ENCODE assay signal across 8 cellular contexts in the genomic region with DNA sequence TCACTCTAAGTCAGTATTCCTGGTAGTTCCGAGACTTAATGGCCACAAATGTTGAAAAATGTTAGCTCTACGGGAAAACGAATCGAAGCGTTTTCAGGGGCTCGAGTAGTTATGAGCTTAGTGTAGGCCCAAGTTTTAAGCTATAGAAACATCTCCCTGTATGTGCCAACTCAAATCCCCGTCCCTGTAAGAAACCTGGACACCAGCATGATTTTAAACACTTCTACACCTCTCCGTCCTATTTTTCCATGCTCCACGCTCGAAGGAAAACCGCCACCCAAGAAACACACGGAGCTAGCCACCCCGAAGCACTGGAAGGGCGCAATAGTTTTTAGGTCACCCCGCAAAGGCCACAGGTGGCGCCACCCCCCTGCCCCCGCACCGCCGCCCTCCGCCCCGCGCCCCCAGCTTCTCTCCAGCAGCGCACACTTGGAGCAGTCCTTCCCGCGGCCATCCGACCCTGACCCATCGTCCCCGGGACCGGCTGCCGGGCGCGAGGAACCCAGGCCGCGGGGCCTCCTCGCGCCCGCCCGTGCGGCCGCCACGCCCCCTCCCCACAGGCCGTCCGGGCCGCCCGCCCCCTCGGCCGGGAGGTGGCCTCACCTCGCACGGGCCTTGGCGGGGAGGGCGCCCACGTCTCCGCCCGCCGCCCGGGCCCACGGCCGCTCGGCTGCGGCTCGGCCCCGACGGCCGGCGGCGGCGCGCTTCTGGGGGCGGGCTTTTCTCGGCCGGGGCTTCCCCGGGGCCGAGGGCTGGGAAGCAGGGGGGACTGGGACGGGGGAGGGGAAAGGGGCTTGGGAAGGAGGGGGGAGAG. TPM values are rescaled to one million over a fixed set of nuclear protein-coding genes. Genes with fewer than 3 reads are reported as not detected.
DNase-seq lines count a peak whose midpoint lies in the region; ATAC-seq, FAIRE-seq and TF ChIP-seq lines count a peak whose summit lies in the region.

No MANE protein-coding gene starts in this region.

- H3K27ac ChIP-seq in SJSA1: peak overlapping the region; percentile 71
- peak overlapping the region; percentile 84 for H3K27ac ChIP-seq in layer of hippocampus (ENCODE audit: low read depth, low read length)

- H3K4me1 Mint-ChIP-seq in stimulated activated memory B cell treated with anti-CD40 and anti-IgM and Interleukin-4, amounts not matched to agents 10 μg/mL and 1 μg/mL and 100 μg/mL, for 72 hours: peaks cover 39% of the 10 kb centered on the region

- H3K36me3 ChIP-seq in SJSA1: peaks cover 20% of the 10 kb centered on the region
- H3K36me3 ChIP-seq in bronchial epithelial cell (ENCODE audit: control insufficient read depth, insufficient read depth, low read length): no peaks in the 10 kb centered on the region

- no peaks in the 10 kb centered on the region for H3K9me3 ChIP-seq in SJSA1 (replicated peaks)

- peak overlapping the region; percentile 59 for H3K4me3 ChIP-seq in SJSA1
- H3K4me3 ChIP-seq in bronchial epithelial cell (ENCODE audit: low read depth, low read length): peak overlapping the region; percentile 61

- H3K4me3 Mint-ChIP-seq in stimulated activated memory B cell treated with anti-CD40 and anti-IgM and Interleukin-4, amounts not matched to agents 10 μg/mL and 1 μg/mL and 100 μg/mL, for 72 hours: peak overlapping the region; percentile 97

- H3K27ac Mint-ChIP-seq in stimulated activated memory B cell treated with anti-CD40 and anti-IgM and Interleukin-4, amounts not matched to agents 10 μg/mL and 1 μg/mL and 100 μg/mL, for 72 hours: peak overlapping the region; percentile 100

- FAIRE-seq in bronchial epithelial cell (lab: Jason Lieb, UNC): no peak

- H3K9me3 Mint-ChIP-seq in stimulated activated memory B cell treated with anti-CD40 and anti-IgM and Interleukin-4, amounts not matched to agents 10 μg/mL and 1 μg/mL and 100 μg/mL, for 72 hours: no peaks in the 10 kb centered on the region

- peaks cover 18% of the 10 kb centered on the region for H3K4me1 ChIP-seq in SJSA1 (replicated peaks)

- peak; percentile 93 for DNase-seq in DMS53 (lab: John Stamatoyannopoulos, UW)
- peak; percentile 85 to 100 for DNase-seq in SJSA1 (ENCODE audit: low read depth in 1 of 2, low spot score in 2 of 2)
- peak; percentile 36 for DNase-seq in bronchial epithelial cell (ENCODE audit: low read depth)
- no peak for DNase-seq in NCI-H187 treated with DMSO at 0.1 percent for 48 hours (lab: John Stamatoyannopoulos, UW)

- no peaks in the 10 kb centered on the region for H3K27me3 Mint-ChIP-seq in stimulated activated memory B cell treated with anti-CD40 and anti-IgM and Interleukin-4, amounts not matched to agents 10 μg/mL and 1 μg/mL and 100 μg/mL, for 72 hours

- peak; percentile 2 for TF ChIP-seq CTCF in bronchial epithelial cell (IDR thresholded peaks at IDR 0.05; ENCODE audit: insufficient read depth, low read length, severe bottlenecking)

- ATAC-seq in GM19351 (IDR thresholded peaks at IDR 0.05; ENCODE audit: unreplicated experiment) (peak; percentile 59), HG03439 (IDR thresholded peaks at IDR 0.05; ENCODE audit: unreplicated experiment) (peak; percentile 50)
- peak; percentile 91 for ATAC-seq in stimulated activated memory B cell treated with anti-CD40 and anti-IgM and Interleukin-4, amounts not matched to agents 10 μg/mL and 1 μg/mL and 100 μg/mL, for 72 hours

- H3K27me3 ChIP-seq in SJSA1 (replicated peaks) (no peaks in the 10 kb centered on the region), bronchial epithelial cell (ENCODE audit: control insufficient read depth, insufficient read depth, low read length) (no peaks in the 10 kb centered on the region), layer of hippocampus (ENCODE audit: control insufficient read depth, insufficient read depth, low read length) (no peaks in the 10 kb centered on the region)

- peaks cover 6% of the 10 kb centered on the region for H3K36me3 Mint-ChIP-seq in stimulated activated memory B cell treated with anti-CD40 and anti-IgM and Interleukin-4, amounts not matched to agents 10 μg/mL and 1 μg/mL and 100 μg/mL, for 72 hours

RNA-seq across cellular contexts. Expression of a gene that starts 0.5 kb away (rescaled TPM):
- total RNA-seq in SJSA1 (2014; rRNA removed; shearing (Covaris generic)): 14.2 and 18.4 TPM in 2 replicates
- 5.5 and 6.4 TPM in 2 replicates for total RNA-seq in bronchial epithelial cell

RNA-seq across cellular contexts. Expression of a gene that starts 4.3 kb away (rescaled TPM):
- 0.18 and 0.88 TPM in 2 replicates for total RNA-seq in SJSA1 (2014; rRNA removed; shearing (Covaris generic))
- not detected in 2 replicates for total RNA-seq in bronchial epithelial cell

RNA-seq across cellular contexts. Expression of a gene that starts 24.8 kb away (rescaled TPM):
- total RNA-seq in SJSA1 (2014; rRNA removed; shearing (Covaris generic)): 2.2 and 2.5 TPM in 2 replicates
- total RNA-seq in bronchial epithelial cell: 0.26 and 1.3 TPM in 2 replicates

RNA-seq across cellular contexts. Expression of a gene that starts 29.3 kb away (rescaled TPM):
- total RNA-seq in SJSA1 (2014; rRNA removed; shearing (Covaris generic)): 225 and 323 TPM in 2 replicates
- total RNA-seq in bronchial epithelial cell: under 0.01 and 0.26 TPM in 2 replicates

RNA-seq across cellular contexts. Expression of a gene that starts 49.3 kb away (rescaled TPM):
- total RNA-seq in SJSA1 (2014; rRNA removed; shearing (Covaris generic)): 30.6 TPM in 2 replicates
- not detected in 2 replicates for total RNA-seq in bronchial epithelial cell
